ENCODE assay signal across 11 cellular contexts in genomic region chrX:28586291-28586690, GRCh38. TPM values are rescaled to one million over a fixed set of nuclear protein-coding genes. Genes with fewer than 3 reads are reported as not detected.
DNase-seq lines count a peak whose midpoint lies in the region; ATAC-seq and TF ChIP-seq lines count a peak whose summit lies in the region.
"Had no signal": no experiment of that assay in that cellular context is flagged by ENCODE, and none has a peak within 500 bp of the region (broad histone marks: within the 10 kb centered on the region; RNA-seq: fewer than 3 reads in every experiment).

No MANE protein-coding gene starts in this region.

- DNase-seq in SK-N-SH, result no peak
- peak; percentile 2 for DNase-seq in glomerular visceral epithelial cell (ENCODE audit: extremely low spot score)
- peak; percentile 71 for DNase-seq in neural progenitor cell (ENCODE audit: low spot score)
- DNase-seq in CD14-positive monocyte (ENCODE audit: low spot score), result no peak
- no peak for DNase-seq in GM19240 (ENCODE audit: insufficient read length, low spot score)
- no peak for DNase-seq in SKM-1 treated with dmso at 0.1 percent for 144 hours (lab: John Stamatoyannopoulos, UW; ENCODE audit: unreplicated experiment)
- DNase-seq: T1000 had no signal

- no peak for ATAC-seq in HG03159 (IDR thresholded peaks at IDR 0.05; ENCODE audit: unreplicated experiment)

- TF ChIP-seq RAD21 in SK-N-SH (IDR thresholded peaks at IDR 0.05; ENCODE audit: low read length), result no peak

- TF ChIP-seq CTCF in SK-N-SH (IDR thresholded peaks at IDR 0.05), result no peak
- no peak for TF ChIP-seq CTCF in neural progenitor cell (IDR thresholded peaks at IDR 0.05)
- TF ChIP-seq CTCF in CD14-positive monocyte (IDR thresholded peaks at IDR 0.05), result no peak

- H3K9ac ChIP-seq in SK-N-SH (no peak overlapping the region), neural progenitor cell (no peak overlapping the region)

- H3K9me3 ChIP-seq in SK-N-SH, result no peaks in the 10 kb centered on the region
- peaks cover 6% of the 10 kb centered on the region for H3K9me3 ChIP-seq in neural progenitor cell (ENCODE audit: low read depth)
- H3K9me3 ChIP-seq: thyroid gland had no signal

- no peak for TF ChIP-seq EP300 in SK-N-SH (IDR thresholded peaks at IDR 0.05; ENCODE audit: borderline replicate concordance in 1 of 2, low read depth in 1 of 2, low read length in 1 of 2)

- H3K9me2 ChIP-seq in SK-N-SH, result 0 out of 2 replicates have a peak, but pooled peaks cover 3% of the 10 kb centered on the region

- CTCF ChIA-PET in SK-N-SH (lab: Yijun Ruan, JAX), result no interaction called here

- H3K27me3 Mint-ChIP-seq in neural progenitor cell (ENCODE audit: insufficient read depth, low read depth), result no peaks in the 10 kb centered on the region
- H3K27me3 Mint-ChIP-seq in CD14-positive monocyte (ENCODE audit: low read depth in 3 of 3), result peaks cover 0 to 8% (median 0%) of the 10 kb centered on the region in 3 donors

- 8% methylated on average over 9 of the region's 9 CpGs for WGBS in SK-N-SH (ENCODE audit: low lambda C conversion rate)

- intact Hi-C loops in CD14-positive monocyte (cut with micrococcal nuclease), result no loop called here

- H4K20me1 ChIP-seq in SK-N-SH (ENCODE audit: insufficient read depth), result no peaks in the 10 kb centered on the region
- no peaks in the 10 kb centered on the region for H4K20me1 ChIP-seq in neural progenitor cell (ENCODE audit: low read depth)

- H3K4me2 ChIP-seq in SK-N-SH, result peak overlapping the region; percentile 64
- peak overlapping the region; percentile 84 for H3K4me2 ChIP-seq in neural progenitor cell

- H3K4me3 ChIP-seq in ACC112 (ENCODE audit: low read depth, low read length) (peak overlapping the region; percentile 74), SK-N-SH (ENCODE audit: low read depth in 2 of 2, low read length in 1 of 2) (peak overlapping the region in 1 of 2 experiments; percentile 40; a peak in 2 of 4 replicates), neural progenitor cell (peak overlapping the region; percentile 81)

- H3K27me3 ChIP-seq in ACC112 (ENCODE audit: insufficient read depth, low read length) (peaks cover 49% of the 10 kb centered on the region), SK-N-SH (ENCODE audit: insufficient read depth) (peaks cover 43% of the 10 kb centered on the region), neural progenitor cell (no peaks in the 10 kb centered on the region)
- H3K27me3 ChIP-seq: thyroid gland had no signal

- H3K36me3 Mint-ChIP-seq in neural progenitor cell, result no peaks in the 10 kb centered on the region
- no peaks in the 10 kb centered on the region for H3K36me3 Mint-ChIP-seq in CD14-positive monocyte

- no peak overlapping the region for H2AFZ ChIP-seq in ACC112 (ENCODE audit: low read length, unreplicated experiment)
- H2AFZ ChIP-seq in SK-N-SH (ENCODE audit: low read depth), result no peak overlapping the region
- peak overlapping the region; percentile 52 for H2AFZ ChIP-seq in neural progenitor cell (replicated peaks)

- H3K79me2 ChIP-seq in ACC112 (ENCODE audit: control insufficient read depth, insufficient read depth, low read length, unreplicated experiment), result no peaks in the 10 kb centered on the region
- no peaks in the 10 kb centered on the region for H3K79me2 ChIP-seq in SK-N-SH (ENCODE audit: insufficient read depth)
- H3K79me2 ChIP-seq in neural progenitor cell (ENCODE audit: low read depth), result peaks cover 40% of the 10 kb centered on the region

- H3K27ac Mint-ChIP-seq in neural progenitor cell, result peak overlapping the region; percentile 53
- H3K27ac Mint-ChIP-seq in CD14-positive monocyte, result no peak overlapping the region

- H3K4me1 Mint-ChIP-seq in neural progenitor cell (peaks cover 24% of the 10 kb centered on the region), CD14-positive monocyte (no peaks in the 10 kb centered on the region)

- H3K36me3 ChIP-seq in ACC112 (ENCODE audit: insufficient read depth, low read length) (no peaks in the 10 kb centered on the region), SK-N-SH (replicated peaks in 1 of 2; ENCODE audit: control insufficient read depth in 1 of 2, insufficient read depth in 2 of 2, low read length in 1 of 2) (no peaks in the 10 kb centered on the region), neural progenitor cell (no peaks in the 10 kb centered on the region)
- H3K36me3 ChIP-seq: thyroid gland had no signal

- H3K4me3 Mint-ChIP-seq in neural progenitor cell (no peak overlapping the region), CD14-positive monocyte (peak overlapping the region in 1 of 2 donors; percentile 46)

- no peak overlapping the region for H3K27ac ChIP-seq in ACC112 (ENCODE audit: low read depth, low read length)
- H3K27ac ChIP-seq in SK-N-SH (ENCODE audit: low read depth in 2 of 2, low read length in 1 of 2), result no peak overlapping the region
- H3K27ac ChIP-seq in neural progenitor cell, result no peak overlapping the region
- H3K27ac ChIP-seq: C4-2B, thyroid gland had no signal

- H3K4me1 ChIP-seq in ACC112 (ENCODE audit: control insufficient read depth, insufficient read depth, low read length, unreplicated experiment) (no peaks in the 10 kb centered on the region), SK-N-SH (ENCODE audit: control insufficient read depth in 1 of 2, insufficient read depth in 2 of 2, low read depth in 1 of 2, low read length in 1 of 2) (no peaks in the 10 kb centered on the region), neural progenitor cell (peaks cover 21% of the 10 kb centered on the region)
- H3K4me1 ChIP-seq: thyroid gland had no signal

- no peaks in the 10 kb centered on the region for H3F3A ChIP-seq in SK-N-SH (replicated peaks; ENCODE audit: insufficient read depth)
- peaks cover 23% of the 10 kb centered on the region for H3F3A ChIP-seq in neural progenitor cell (ENCODE audit: low read depth)

- POLR2A ChIA-PET in SK-N-SH (lab: Yijun Ruan, JAX), result no interaction called here

- no peaks in the 10 kb centered on the region for H3K9me3 Mint-ChIP-seq in neural progenitor cell
- peaks cover 0 to 3% (median 0%) of the 10 kb centered on the region in 7 donors for H3K9me3 Mint-ChIP-seq in CD14-positive monocyte

TF ChIP-seq in SK-N-SH, 30 proteins besides CTCF, POLR2A, EP300 and RAD21:
- TF ChIP-seq NRF1 (IDR thresholded peaks at IDR 0.05; ENCODE audit: low read depth, low read length) (no peak), TEAD4 (IDR thresholded peaks at IDR 0.05; ENCODE audit: borderline replicate concordance, insufficient read depth) (no peak), GATA2 (CRISPR knock-in tag; IDR thresholded peaks at IDR 0.05) (no peak), JUND (IDR thresholded peaks at IDR 0.05) (no peak), YY1 (IDR thresholded peaks at IDR 0.05; ENCODE audit: low read depth) (no peak), MAX (IDR thresholded peaks at IDR 0.05; ENCODE audit: low read depth) (no peak), SIN3A (IDR thresholded peaks at IDR 0.05; ENCODE audit: borderline replicate concordance, low read depth, low read length) (no peak), USF2 (IDR thresholded peaks at IDR 0.05; ENCODE audit: borderline replicate concordance, low read depth, low read length) (no peak), EZH2phosphoT487 (IDR thresholded peaks at IDR 0.05; ENCODE audit: borderline replicate concordance, low read depth) (no peak), MEF2A (IDR thresholded peaks at IDR 0.05; ENCODE audit: borderline replicate concordance, low read depth) (no peak), REST (IDR thresholded peaks at IDR 0.05; ENCODE audit: low read depth, low read length) (no peak), RCOR1 (IDR thresholded peaks at IDR 0.05; ENCODE audit: low read length) (no peak)
TF ChIP-seq in SK-N-SH: peak in this region for 0.

RNA-seq across cellular contexts. Expression of gene IL1RAPL1, which starts 1.0 kb away (rescaled TPM):
- polyA plus RNA-seq in SK-N-SH (2012; rRNA removed) (2.8 and 4.5 TPM in 2 replicates), CD14-positive monocyte (not detected)
- 3.2 and 3.5 TPM in 2 replicates for polyA plus RNA-seq in SK-N-SH (2012; cell fraction: cytosol; rRNA removed)
- 2.4 and 4.2 TPM in 2 replicates for polyA plus RNA-seq in SK-N-SH (2012; cell fraction: nucleus; rRNA removed)
- 10.7 and 13.4 TPM in 2 replicates for total RNA-seq in neural progenitor cell (ENCODE audit: low replicate concordance)

Comparison
In these comparisons a context has a peak if more than half of its experiments do, and no peak if none do; other contexts are left out.
1. DNase-seq: peak in glomerular visceral epithelial cell (single experiment) and neural progenitor cell (single experiment); none in SK-N-SH (single experiment), CD14-positive monocyte (single experiment), GM19240 (single experiment) and SKM-1 treated with dmso at 0.1 percent for 144 hours (single experiment).